Comparison of ENCODE assay signal across 8 cellular contexts in genomic region chr1:155250633-155251449, GRCh38. TPM values are rescaled to one million over a fixed set of nuclear protein-coding genes. Genes with fewer than 3 reads are reported as not detected.
DNase-seq lines count a peak whose midpoint lies in the region; ATAC-seq and TF ChIP-seq lines count a peak whose summit lies in the region.

No MANE protein-coding gene starts in this region.

- ATAC-seq in foreskin keratinocyte, result peak; percentile 85

- no peaks in the 10 kb centered on the region for H3K9me3 ChIP-seq in MM.1S (replicated peaks; ENCODE audit: insufficient read depth, low read length)

- H2AFZ ChIP-seq in MM.1S (ENCODE audit: low read length), result peak overlapping the region; percentile 98

- peak overlapping the region; percentile 60 for H3K9ac ChIP-seq in MM.1S (ENCODE audit: low read length)

- H3K9me2 ChIP-seq in MM.1S (replicated peaks; ENCODE audit: insufficient read depth, low read length), result no peaks in the 10 kb centered on the region

- H3K27me3 ChIP-seq in H7 (ENCODE audit: control insufficient read depth, insufficient read depth, low read length), result peaks cover 24% of the 10 kb centered on the region
- no peaks in the 10 kb centered on the region for H3K27me3 ChIP-seq in MM.1S (replicated peaks; ENCODE audit: insufficient read depth, low read length)
- no peaks in the 10 kb centered on the region for H3K27me3 ChIP-seq in foreskin keratinocyte

- H3K36me3 ChIP-seq in H7 (replicated peaks; ENCODE audit: control insufficient read depth, insufficient read depth, low read length) (no peaks in the 10 kb centered on the region; the same call in none of the 2 replicates), MM.1S (replicated peaks; ENCODE audit: insufficient read depth, low read length) (no peaks in the 10 kb centered on the region)

- H3K4me1 ChIP-seq in MM.1S (ENCODE audit: low read length), result peaks cover 11% of the 10 kb centered on the region
- H3K4me1 ChIP-seq in foreskin keratinocyte, result no peaks in the 10 kb centered on the region

- TF ChIP-seq CTCF in MM.1S (IDR thresholded peaks at IDR 0.05; ENCODE audit: low read length), result peak; percentile 100
- peak; percentile 100 for TF ChIP-seq CTCF in foreskin keratinocyte (conservative IDR thresholded peaks at IDR 0.05)

- no peak overlapping the region for H3K27ac ChIP-seq in MM.1S (ENCODE audit: low read length)
- no peak overlapping the region for H3K27ac ChIP-seq in foreskin keratinocyte

- DNase-seq in GDM1 (lab: John Stamatoyannopoulos, UW) (peak; percentile 85), H7 (peak; percentile 99), MM.1S (peak; percentile 96), SIG-M5 (lab: John Stamatoyannopoulos, UW) (peak; percentile 79), activated gamma-delta T cell treated with Interleukin-2 at 50 U/mL for 16 hours (peak; percentile 97), foreskin keratinocyte (peak in 1 of 2 donors; percentile 60), nucleus accumbens (lab: John Stamatoyannopoulos, UW) (peak in 54 of 56 donors; percentile 30 to 95 (median 80)), superior temporal gyrus (ENCODE audit: extremely low spot score) (peak; percentile 96)

- H4K20me1 ChIP-seq in MM.1S (ENCODE audit: insufficient read depth, low read length), result no peaks in the 10 kb centered on the region

- H3K4me3 ChIP-seq in H7 (ENCODE audit: insufficient read depth, low read depth, low read length) (peak overlapping the region; percentile 82), MM.1S (ENCODE audit: low read length) (peak overlapping the region; percentile 62)

- H3F3A ChIP-seq in MM.1S (ENCODE audit: insufficient read depth, low read length), result no peaks in the 10 kb centered on the region

- H3K79me2 ChIP-seq in MM.1S (ENCODE audit: low read length), result 0 out of 2 replicates have a peak, but pooled peaks cover 8% of the 10 kb centered on the region

- peak overlapping the region; percentile 97 for H3K4me2 ChIP-seq in MM.1S (ENCODE audit: low read depth, low read length)

RNA-seq across cellular contexts. Expression of gene ENTREP3, which starts 4.4 kb away (rescaled TPM):
- total RNA-seq in H7 (2014; rRNA removed; shearing (Covaris generic)), result 9.4 and 14.7 TPM in 2 replicates
- 23.4 and 23.6 TPM in 2 replicates for total RNA-seq in foreskin keratinocyte
- polyA plus RNA-seq in foreskin keratinocyte, result 40.0 and 44.8 TPM in 2 replicates

RNA-seq across cellular contexts. Expression of gene SCAMP3, which starts 11.3 kb away (rescaled TPM):
- total RNA-seq in H7 (2014; rRNA removed; shearing (Covaris generic)), result 59.4 and 61.4 TPM in 2 replicates
- total RNA-seq in foreskin keratinocyte, result 46.0 and 53.4 TPM in 2 replicates
- polyA plus RNA-seq in foreskin keratinocyte, result 83.3 and 85.4 TPM in 2 replicates

RNA-seq across cellular contexts. Expression of gene CLK2, which starts 22.5 kb away (rescaled TPM):
- 38.7 and 48.6 TPM in 2 replicates for total RNA-seq in H7 (2014; rRNA removed; shearing (Covaris generic))
- 31.5 and 34.0 TPM in 2 replicates for total RNA-seq in foreskin keratinocyte
- polyA plus RNA-seq in foreskin keratinocyte, result 25.5 and 28.3 TPM in 2 replicates

RNA-seq across cellular contexts. Expression of gene HCN3, which starts 26.4 kb away (rescaled TPM):
- total RNA-seq in H7 (2014; rRNA removed; shearing (Covaris generic)), result 5.1 and 7.7 TPM in 2 replicates
- total RNA-seq in foreskin keratinocyte, result 2.2 and 3.4 TPM in 2 replicates
- 2.3 and 2.4 TPM in 2 replicates for polyA plus RNA-seq in foreskin keratinocyte

RNA-seq across cellular contexts. Expression of gene MTX1, which starts 42.3 kb away (rescaled TPM):
- total RNA-seq in H7 (2014; rRNA removed; shearing (Covaris generic)), result 180 and 221 TPM in 2 replicates
- 71.7 and 72.2 TPM in 2 replicates for total RNA-seq in foreskin keratinocyte
- 92.6 and 97.3 TPM in 2 replicates for polyA plus RNA-seq in foreskin keratinocyte
